In the genomic region with DNA sequence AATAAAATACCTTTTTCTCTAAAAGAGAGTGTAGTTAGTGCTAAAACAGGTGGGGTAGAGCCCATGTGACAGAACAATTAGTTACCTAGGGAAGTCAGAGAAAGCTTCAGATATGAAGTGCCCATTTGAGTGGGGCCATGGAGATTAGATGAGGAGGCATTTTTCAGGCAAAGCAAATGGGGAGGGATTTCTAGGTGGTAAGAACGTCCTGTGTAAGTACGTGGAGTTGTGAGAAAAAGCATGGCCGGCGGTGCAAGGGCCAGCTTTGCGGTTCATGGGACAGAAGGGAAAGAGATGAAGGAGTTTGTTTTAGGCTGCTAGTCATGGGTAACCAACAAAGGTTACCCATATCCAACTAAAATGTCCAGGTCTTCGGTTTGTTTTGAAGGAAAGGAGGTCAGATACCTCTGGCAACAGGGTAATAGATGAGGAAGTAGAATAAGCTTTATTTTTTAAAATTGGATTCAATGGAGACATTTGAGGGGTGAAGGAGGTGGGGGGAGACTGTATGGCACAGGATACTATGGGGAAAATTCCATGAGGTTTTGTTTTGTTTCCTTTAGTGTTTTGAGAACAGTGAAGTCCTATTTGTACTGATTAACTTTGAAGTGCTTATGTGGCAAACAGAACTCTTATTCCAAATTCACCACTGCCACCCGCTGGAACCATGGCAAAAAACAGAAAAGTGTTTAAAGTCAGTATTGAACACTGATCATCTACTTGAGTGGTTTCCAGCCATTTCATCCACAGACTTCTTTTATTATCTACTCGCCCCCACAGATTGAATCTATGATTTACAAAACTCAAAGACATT, we compare ENCODE assay signal across 10 cellular contexts. TPM values are rescaled to one million over a fixed set of nuclear protein-coding genes. Genes with fewer than 3 reads are reported as not detected.
DNase-seq lines count a peak whose midpoint lies in the region; ATAC-seq and TF ChIP-seq lines count a peak whose summit lies in the region.
"Had no signal": no experiment of that assay in that cellular context is flagged by ENCODE, and none has a peak within 500 bp of the region (broad histone marks: within the 10 kb centered on the region; RNA-seq: fewer than 3 reads in every experiment).

No MANE protein-coding gene starts in this region.

- POLR2A ChIA-PET in HEK293T (lab: Yijun Ruan, JAX): no interaction called here

- no peak overlapping the region for H3K9ac ChIP-seq in SK-N-MC (ENCODE audit: insufficient read length)

- CTCF ChIA-PET in HEK293T (lab: Yijun Ruan, JAX): no interaction called here

- no peaks in the 10 kb centered on the region for H3K9me3 ChIP-seq in SK-N-MC (ENCODE audit: low read depth, low read length)
- H3K9me3 ChIP-seq: thoracic aorta had no signal

- H3K4me3 ChIP-seq in SK-N-MC: no peak overlapping the region
- H3K4me3 ChIP-seq: thoracic aorta had no signal

- ATAC-seq in left lobe of liver (peak; percentile 94), GM18858 (IDR thresholded peaks at IDR 0.05; ENCODE audit: unreplicated experiment) (no peak), GM19455 (IDR thresholded peaks at IDR 0.05; ENCODE audit: unreplicated experiment) (no peak), HG03565 (IDR thresholded peaks at IDR 0.05; ENCODE audit: unreplicated experiment) (no peak)

- no peaks in the 10 kb centered on the region for H3K36me3 ChIP-seq in SK-N-MC (ENCODE audit: insufficient read depth, low read length)
- H3K36me3 ChIP-seq: thoracic aorta had no signal

- DNase-seq in AML-193 (lab: John Stamatoyannopoulos, UW): peak; percentile 19 to 31
- peak; percentile 20 for DNase-seq in HEK293T (ENCODE audit: extremely low spot score)
- DNase-seq in SK-N-MC (ENCODE audit: low read depth, low spot score): peak; percentile 63
- DNase-seq in left lobe of liver (ENCODE audit: low spot score): no peak
- DNase-seq in NOMO-1 treated with dmso at 0.1 percent for 144 hours (lab: John Stamatoyannopoulos, UW; ENCODE audit: unreplicated experiment): no peak
- DNase-seq: activated CD4-positive, alpha-beta T cell treated with anti-CD3 and anti-CD28 coated beads, Interleukin-2, amount 50 U/mL, for 1 hour had no signal

- H3K27ac ChIP-seq in SK-N-MC: no peak overlapping the region
- H3K27ac ChIP-seq: thoracic aorta had no signal

TF ChIP-seq in HEK293T, 16 proteins besides CTCF, POLR2A, EP300 and RAD21:
- TF ChIP-seq, protein P1, sequence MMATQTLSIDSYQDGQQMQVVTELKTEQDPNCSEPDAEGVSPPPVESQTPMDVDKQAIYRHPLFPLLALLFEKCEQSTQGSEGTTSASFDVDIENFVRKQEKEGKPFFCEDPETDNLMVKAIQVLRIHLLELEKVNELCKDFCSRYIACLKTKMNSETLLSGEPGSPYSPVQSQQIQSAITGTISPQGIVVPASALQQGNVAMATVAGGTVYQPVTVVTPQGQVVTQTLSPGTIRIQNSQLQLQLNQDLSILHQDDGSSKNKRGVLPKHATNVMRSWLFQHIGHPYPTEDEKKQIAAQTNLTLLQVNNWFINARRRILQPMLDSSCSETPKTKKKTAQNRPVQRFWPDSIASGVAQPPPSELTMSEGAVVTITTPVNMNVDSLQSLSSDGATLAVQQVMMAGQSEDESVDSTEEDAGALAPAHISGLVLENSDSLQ (IDR thresholded peaks at IDR 0.05): no peak
- TF ChIP-seq SP1 (IDR thresholded peaks at IDR 0.05): no peak
- TF ChIP-seq CTBP1 (IDR thresholded peaks at IDR 0.05; ENCODE audit: borderline replicate concordance): no peak
- no peak for TF ChIP-seq FOXA1 (IDR thresholded peaks at IDR 0.05)
- TF ChIP-seq BHLHE40 (IDR thresholded peaks at IDR 0.05; ENCODE audit: borderline replicate concordance): no peak
- no peak for TF ChIP-seq HDGF (IDR thresholded peaks at IDR 0.05; ENCODE audit: borderline replicate concordance)
- TF ChIP-seq FOXM1 (IDR thresholded peaks at IDR 0.05; ENCODE audit: borderline replicate concordance): no peak
- TF ChIP-seq L3MBTL2 (conservative IDR thresholded peaks at IDR 0.05): no peak
- no peak for TF ChIP-seq NFRKB (IDR thresholded peaks at IDR 0.05)
- no peak for TF ChIP-seq ARNT (IDR thresholded peaks at IDR 0.05)
- no peak for TF ChIP-seq SUZ12 (IDR thresholded peaks at IDR 0.05)
- no peak for TF ChIP-seq FOXK2 (IDR thresholded peaks at IDR 0.05)
- TF ChIP-seq LEF1 (IDR thresholded peaks at IDR 0.05; ENCODE audit: borderline replicate concordance): no peak
- no peak for TF ChIP-seq ZNF384 (IDR thresholded peaks at IDR 0.05)
- TF ChIP-seq ELF4 (IDR thresholded peaks at IDR 0.05): no peak
- TF ChIP-seq TARDBP (IDR thresholded peaks at IDR 0.05): no peak

RNA-seq across cellular contexts. Expression of a gene that starts 10.0 kb away (rescaled TPM):
- total RNA-seq in left lobe of liver: 8.5 TPM

RNA-seq across cellular contexts. Expression of a gene that starts 58.2 kb away (rescaled TPM):
- 20.7 TPM for total RNA-seq in left lobe of liver

Comparison
In these comparisons a context has a peak if more than half of its experiments do, and no peak if none do; other contexts are left out.
1. DNase-seq: peak in AML-193 (2 of 2), HEK293T (single experiment) and SK-N-MC (single experiment); none in left lobe of liver (single experiment) and NOMO-1 treated with dmso at 0.1 percent for 144 hours (single experiment).